In the genomic region with DNA sequence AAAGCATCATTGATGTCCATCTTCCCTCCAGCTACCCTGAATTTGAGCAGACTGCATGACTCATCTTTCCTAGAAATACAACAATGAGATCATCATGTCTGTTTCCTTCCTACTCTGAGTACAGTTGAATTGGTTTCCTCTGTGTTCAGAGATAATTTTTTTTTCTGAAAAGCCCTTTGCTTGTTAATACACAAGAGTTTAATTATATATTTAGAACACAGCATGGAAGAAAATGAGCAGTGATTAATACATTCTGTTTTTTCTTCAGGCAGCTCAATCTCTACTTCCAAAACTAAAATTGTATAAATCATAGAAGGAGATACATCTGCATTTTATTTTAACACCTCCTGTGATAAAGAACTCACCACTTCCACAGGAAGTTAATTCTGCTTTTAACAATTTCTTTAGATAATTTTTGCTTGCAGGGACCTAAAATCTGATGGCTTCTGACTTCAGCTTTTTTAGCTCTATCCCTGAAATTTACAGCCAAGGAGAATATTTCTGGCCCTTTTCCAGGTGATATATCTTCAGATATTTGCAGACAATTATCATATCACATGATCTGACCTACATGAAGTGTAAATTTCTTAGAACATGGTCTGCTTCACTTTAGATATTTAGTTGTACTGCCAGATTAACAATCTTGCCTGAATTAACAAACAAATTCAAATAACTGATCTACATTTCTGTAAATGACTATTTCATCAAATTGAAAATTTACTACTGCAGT, we compare ENCODE assay signal across 8 cellular contexts.
DNase-seq lines count a peak whose midpoint lies in the region; ATAC-seq and TF ChIP-seq lines count a peak whose summit lies in the region.
"Had no signal": no experiment of that assay in that cellular context is flagged by ENCODE, and none has a peak within 500 bp of the region (broad histone marks: within the 10 kb centered on the region; RNA-seq: fewer than 3 reads in every experiment).

No MANE protein-coding gene starts in this region.

- no peak for TF ChIP-seq CTCF in NB4 (IDR thresholded peaks at IDR 0.05; ENCODE audit: low read depth, low read length)
- TF ChIP-seq CTCF in brain microvascular endothelial cell (IDR thresholded peaks at IDR 0.05; ENCODE audit: low read depth, low read length, missing control alignments): no peak

- DNase-seq in EH (ENCODE audit: low read depth) (peak; percentile 79), NB4 (ENCODE audit: low read depth) (peak; percentile 44), brain microvascular endothelial cell (peak; percentile 25), myocyte (ENCODE audit: low read depth) (peak; percentile 60), SIG-M5 treated with dmso at 0.1 percent for 504 hours (lab: John Stamatoyannopoulos, UW; ENCODE audit: unreplicated experiment) (no peak)

- no peaks in the 10 kb centered on the region for H3K27me3 ChIP-seq in brain microvascular endothelial cell (replicated peaks)

- H3K36me3 ChIP-seq in brain microvascular endothelial cell (replicated peaks): no peaks in the 10 kb centered on the region
- H3K36me3 ChIP-seq: suprapubic skin had no signal

- no peak overlapping the region for H3K27ac ChIP-seq in brain microvascular endothelial cell
- H3K27ac ChIP-seq: suprapubic skin had no signal

- TF ChIP-seq POLR2A in NB4 (IDR thresholded peaks at IDR 0.05; ENCODE audit: extremely low read depth, insufficient read length): no peak

- ATAC-seq in HG02588 (IDR thresholded peaks at IDR 0.05; ENCODE audit: unreplicated experiment) (no peak), GM19035 (IDR thresholded peaks at IDR 0.05; ENCODE audit: unreplicated experiment) (no peak)

- in situ Hi-C loops in brain microvascular endothelial cell (cut with HindIII; ENCODE audit: low pct_ligation_motif_present, low sequenced_read_pairs): no loop called here

- H3K4me3 ChIP-seq in NB4 (ENCODE audit: low read depth, low read length) (no peak overlapping the region), brain microvascular endothelial cell (ENCODE audit: low read depth, low read length) (no peak overlapping the region)
- H3K4me3 ChIP-seq: suprapubic skin had no signal
